Comparison of ENCODE assay signal across 8 cellular contexts in the genomic region with DNA sequence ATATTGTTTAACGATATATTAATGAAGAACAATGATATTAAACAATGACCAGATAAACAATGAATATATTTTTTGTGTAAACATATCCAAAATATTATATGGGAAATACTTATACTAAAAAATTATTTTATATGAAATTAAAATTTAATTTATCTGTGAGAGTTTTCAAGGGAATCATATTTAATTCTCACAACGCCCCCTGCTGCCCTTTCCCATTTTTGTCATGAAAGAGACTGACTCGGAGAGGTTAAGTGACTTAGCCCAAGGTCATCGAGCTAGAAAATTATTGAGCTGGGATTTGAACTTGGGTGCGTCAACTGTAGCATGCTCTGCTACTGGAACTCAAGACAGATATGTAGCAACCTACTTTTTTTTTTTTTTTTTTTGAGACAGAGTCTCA. TPM values are rescaled to one million over a fixed set of nuclear protein-coding genes. Genes with fewer than 3 reads are reported as not detected.
DNase-seq lines count a peak whose midpoint lies in the region; ATAC-seq and TF ChIP-seq lines count a peak whose summit lies in the region.

No MANE protein-coding gene starts in this region.

- intact Hi-C loops in psoas muscle (cut with DNase I), result no loop called here

- no peaks in the 10 kb centered on the region for H3K4me1 ChIP-seq in psoas muscle

- no peaks in the 10 kb centered on the region for H3K9me3 ChIP-seq in psoas muscle

- H3K27me3 ChIP-seq in psoas muscle (ENCODE audit: insufficient read depth in 3 of 3, low read length in 2 of 3), result no peaks in the 10 kb centered on the region

- H3K4me3 ChIP-seq in choroid plexus epithelial cell (ENCODE audit: low read depth, low read length) (no peak overlapping the region), psoas muscle (no peak overlapping the region)

- 35 to 44% (median 43%) methylated on average over 5 of the region's 5 CpGs for WGBS in psoas muscle, 3 donors

- no peaks in the 10 kb centered on the region for H3K36me3 ChIP-seq in psoas muscle (ENCODE audit: insufficient read depth in 1 of 2, low read depth in 1 of 2)

- H3K27ac ChIP-seq in psoas muscle, result no peak overlapping the region

- ATAC-seq in psoas muscle (no peak), GM21526 (IDR thresholded peaks at IDR 0.05; ENCODE audit: low FRiP score, unreplicated experiment) (no peak), GM21381 (IDR thresholded peaks at IDR 0.05; ENCODE audit: unreplicated experiment) (no peak)

- DNase-seq in SHP77 (lab: John Stamatoyannopoulos, UW) (peak; percentile 14 to 34), SHP77 treated with DMSO at 0.1 percent for 48 hours (lab: John Stamatoyannopoulos, UW) (no peak), NCI-H69 (lab: John Stamatoyannopoulos, UW) (peak; percentile 40), choroid plexus epithelial cell (ENCODE audit: low read depth) (peak; percentile 33), psoas muscle (no peak), DMS153 treated with DMSO at 0.1 percent for 48 hours (lab: John Stamatoyannopoulos, UW; ENCODE audit: unreplicated experiment) (no peak)

- TF ChIP-seq CTCF in choroid plexus epithelial cell (conservative IDR thresholded peaks at IDR 0.05; ENCODE audit: low read depth, low read length), result peak; percentile 58
- peak; percentile 26 for TF ChIP-seq CTCF in psoas muscle (IDR thresholded peaks at IDR 0.05)

RNA-seq across cellular contexts. Expression of a gene that starts 7.2 kb away (rescaled TPM):
- total RNA-seq in psoas muscle, result under 1 TPM in 3 of 4 donors, not detected in 1; 0.27 to 0.99 (median 0.52) TPM
- under 1 TPM in 2 of 3 donors, not detected in 1; 0.05 TPM for polyA plus RNA-seq in psoas muscle

RNA-seq across cellular contexts. Expression of a gene that starts 22.4 kb away (rescaled TPM):
- total RNA-seq in psoas muscle, result 10 to 100 TPM; 44.1 to 60.4 (median 50.0) TPM
- 10 to 100 TPM; 34.3 to 63.2 (median 52.4) TPM for polyA plus RNA-seq in psoas muscle

RNA-seq across cellular contexts. Expression of a gene that starts 31.5 kb away (rescaled TPM):
- under 1 TPM in 2 of 4 donors, not detected in 2; 0.12 to 0.15 TPM for total RNA-seq in psoas muscle
- polyA plus RNA-seq in psoas muscle, result under 1 TPM in 1 of 3 donors, not detected in 2; 0.03 TPM

RNA-seq across cellular contexts. Expression of a gene that starts 32.4 kb away (rescaled TPM):
- under 1 TPM in 3 of 4 donors, not detected in 1; 0.32 to 0.76 (median 0.44) TPM for total RNA-seq in psoas muscle
- under 1 TPM in 2 of 3 donors, not detected in 1; 0.09 to 0.42 TPM for polyA plus RNA-seq in psoas muscle

RNA-seq across cellular contexts. Expression of a gene that starts 45.9 kb away (rescaled TPM):
- total RNA-seq in psoas muscle, result 10 to 100 TPM; 16.7 to 25.8 (median 21.9) TPM
- polyA plus RNA-seq in psoas muscle, result 1 to 10 TPM; 4.8 to 9.7 (median 5.4) TPM

Comparison
In these comparisons a context has a peak if more than half of its experiments do, and no peak if none do; other contexts are left out.
1. DNase-seq: peak in SHP77 (2 of 2), NCI-H69 (single experiment) and choroid plexus epithelial cell (single experiment); none in SHP77 treated with DMSO at 0.1 percent for 48 hours (single experiment), psoas muscle (0 of 2) and DMS153 treated with DMSO at 0.1 percent for 48 hours (single experiment).